8 cellular contexts compared by ENCODE assay signal in the genomic region with DNA sequence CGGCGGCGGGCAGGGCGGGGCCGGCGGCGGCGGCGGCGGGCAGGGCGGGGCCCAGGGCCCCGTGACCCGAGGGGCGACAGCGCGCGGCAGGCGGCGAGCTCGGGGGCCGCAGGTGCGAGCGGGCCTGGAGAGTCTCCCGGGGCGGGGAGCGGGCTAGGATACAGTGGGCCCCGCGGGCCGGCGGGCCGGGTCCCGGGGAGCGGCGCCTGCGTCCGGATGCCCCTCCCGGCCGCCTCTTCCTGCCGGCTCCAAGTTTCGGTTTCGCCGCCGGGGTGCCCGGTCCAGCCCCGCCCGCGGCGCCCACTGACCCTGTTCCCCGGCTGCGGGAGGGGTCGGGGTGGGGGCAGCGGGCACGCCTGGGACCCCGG. TPM values are rescaled to one million over a fixed set of nuclear protein-coding genes. Genes with fewer than 3 reads are reported as not detected.
DNase-seq lines count a peak whose midpoint lies in the region; ATAC-seq and TF ChIP-seq lines count a peak whose summit lies in the region.

TSS of gene RNF213 (plus strand) at position 62 of the 368 bp plus-strand sequence. CDS start 2,830 bp downstream, outside the sequence.

- H3K4me3 ChIP-seq in astrocyte of the spinal cord (ENCODE audit: low read depth, low read length) = peak within 1 kb of the TSS; percentile 77

- TF ChIP-seq CTCF in astrocyte of the spinal cord (IDR thresholded peaks at IDR 0.05; ENCODE audit: low read depth, low read length) = no peak

- intact Hi-C loops in sciatic nerve (cut with DNase I) = no loop called here

- peak; percentile 24 for DNase-seq in NCI-H1694 treated with DMSO at 0.1 percent for 48 hours (lab: John Stamatoyannopoulos, UW)
- DNase-seq in NCI-H1694 (lab: John Stamatoyannopoulos, UW) = no peak
- peak; percentile 42 for DNase-seq in SW480 (ENCODE audit: low spot score)
- peak; percentile 27 for DNase-seq in astrocyte of the spinal cord (ENCODE audit: low read depth, low spot score)
- peak; percentile 77 for DNase-seq in hepatic stellate cell (ENCODE audit: low spot score)
- DNase-seq in sciatic nerve (ENCODE audit: low spot score) = peak; percentile 77

- ATAC-seq in HG03342 (IDR thresholded peaks at IDR 0.05; ENCODE audit: unreplicated experiment) = peak; percentile 27
- ATAC-seq in sciatic nerve = peak; percentile 7
- ATAC-seq in GM21367 (IDR thresholded peaks at IDR 0.05; ENCODE audit: unreplicated experiment) = no peak

- in situ Hi-C loops in astrocyte of the spinal cord (cut with HindIII; ENCODE audit: low sequenced_read_pairs) = no loop called here

RNA-seq across cellular contexts. Expression of gene RNF213, which starts in this region (rescaled TPM):
- 178 TPM for total RNA-seq in sciatic nerve
